In the genomic region with DNA sequence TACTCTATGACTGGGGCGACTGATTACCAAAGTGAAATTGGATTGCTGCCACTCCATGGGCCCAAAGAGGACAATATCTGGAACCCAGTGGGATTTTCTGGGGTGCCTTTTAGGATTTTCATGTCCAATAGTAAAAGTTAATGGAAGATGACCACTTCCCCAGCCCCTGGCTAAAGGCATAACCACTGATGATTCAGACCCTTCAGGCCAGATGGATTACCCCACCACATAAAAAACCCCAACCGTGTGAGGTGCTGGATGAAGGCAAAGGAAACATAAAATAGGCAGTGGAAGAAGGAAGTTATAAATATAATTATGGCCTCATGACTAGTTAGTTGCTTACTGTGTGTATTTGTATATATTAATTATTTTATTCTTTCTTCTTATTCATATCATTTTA, we compare ENCODE assay signal across 16 cellular contexts. TPM values are rescaled to one million over a fixed set of nuclear protein-coding genes. Genes with fewer than 3 reads are reported as not detected.
A peak's percentile ranks its signal among the peaks of the same experiment; 100 is the strongest.
DNase-seq lines count a peak whose midpoint lies in the region; TF ChIP-seq lines count a peak whose summit lies in the region.
"Had no signal": no experiment of that assay in that cellular context is flagged by ENCODE, and none has a peak within 500 bp of the region (broad histone marks: within the 10 kb centered on the region; RNA-seq: fewer than 3 reads in every experiment).

No MANE protein-coding gene starts in this region.

- TF ChIP-seq POLR2A in NB4 (IDR thresholded peaks at IDR 0.05; ENCODE audit: extremely low read depth, insufficient read length): no peak

- TF ChIP-seq CTCF in NB4 (IDR thresholded peaks at IDR 0.05; ENCODE audit: low read depth, low read length): no peak

- H3K4me3 ChIP-seq in NB4 (ENCODE audit: low read depth, low read length): no peak overlapping the region

- DNase-seq in EL: peak; percentile 34
- peak; percentile 62 for DNase-seq in M059J (ENCODE audit: low read depth)
- DNase-seq in NB4 (ENCODE audit: low read depth): peak; percentile 43
- DNase-seq in amniotic epithelial cell (ENCODE audit: low read depth): peak; percentile 36
- no peak for DNase-seq in dermis blood vessel endothelial cell
- DNase-seq in NCI-H1092 (lab: John Stamatoyannopoulos, UW): no peak
- no peak for DNase-seq in NK-92 (lab: John Stamatoyannopoulos, UW; ENCODE audit: unreplicated experiment)
- DNase-seq: C1 segment of cervical spinal cord; CD4-positive, alpha-beta memory T cell; DMS79; GF-D8; HCEC 1CT; HFFc6 had no signal

RNA-seq across cellular contexts. Expression of gene IL10, which starts 40.2 kb away (rescaled TPM):
- not detected in 2 replicates for total RNA-seq in M059J (2014; rRNA removed; shearing (Covaris generic))
- not detected in 2 replicates for total RNA-seq in dermis blood vessel endothelial cell
- total RNA-seq: H4, HepG2, HFFc6 had no signal

RNA-seq across cellular contexts. Expression of gene IL19, which starts 41.9 kb away (rescaled TPM):
- total RNA-seq in M059J (2014; rRNA removed; shearing (Covaris generic)): not detected in 2 replicates
- total RNA-seq in dermis blood vessel endothelial cell: not detected in 2 replicates
- total RNA-seq: CD4-positive, alpha-beta memory T cell; H4; HepG2; HFFc6 had no signal

RNA-seq across cellular contexts. Expression of gene IL20, which starts 53.0 kb away (rescaled TPM):
- total RNA-seq in M059J (2014; rRNA removed; shearing (Covaris generic)): not detected in 2 replicates
- total RNA-seq in dermis blood vessel endothelial cell: not detected in 2 replicates
- total RNA-seq: B cell; CD4-positive, alpha-beta memory T cell; H4; HepG2; HFFc6 had no signal

Comparison
In these comparisons a context has a peak if more than half of its experiments do, and no peak if none do; other contexts are left out.
1. DNase-seq: peak in EL (single experiment), M059J (single experiment), NB4 (single experiment) and amniotic epithelial cell (single experiment); none in dermis blood vessel endothelial cell (single experiment), NCI-H1092 (single experiment) and NK-92 (single experiment).